9 cellular contexts compared by ENCODE assay signal in the genomic region with DNA sequence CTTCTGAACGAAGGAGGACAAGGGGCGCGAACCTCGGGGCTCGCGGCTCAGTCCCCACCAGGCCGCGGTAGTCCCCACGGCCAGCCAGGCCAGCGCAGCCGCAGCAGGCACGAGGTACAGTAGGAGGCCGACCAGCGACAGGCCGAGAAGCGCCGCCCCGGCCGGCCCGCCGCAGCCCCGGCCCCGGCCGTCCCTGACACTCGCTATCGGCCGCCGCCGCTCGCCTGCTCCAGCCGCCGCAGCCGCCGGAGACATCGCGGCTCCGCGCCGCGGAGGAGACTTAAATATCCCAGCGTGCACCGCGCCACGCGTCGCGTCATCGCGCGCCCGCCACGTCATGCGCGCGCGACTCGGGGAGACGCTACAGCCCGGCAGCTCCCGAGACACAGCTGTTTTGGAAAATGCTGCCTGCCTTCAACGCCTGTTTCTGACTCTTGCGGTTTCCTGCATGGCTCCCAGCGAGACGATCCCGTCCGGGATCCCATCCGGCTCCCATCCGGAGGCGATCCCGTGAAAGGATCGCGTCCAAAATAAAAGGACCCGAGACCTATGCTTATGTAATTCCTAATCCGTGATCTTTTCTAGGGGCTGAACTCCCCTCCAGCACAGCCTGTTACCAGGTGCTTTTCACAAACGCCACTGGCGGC. TPM values are rescaled to one million over a fixed set of nuclear protein-coding genes. Genes with fewer than 3 reads are reported as not detected.
DNase-seq lines count a peak whose midpoint lies in the region; ATAC-seq and TF ChIP-seq lines count a peak whose summit lies in the region.
"Not testable (repeated sequence)": the region's sequence is repeated elsewhere in the genome, so short reads cannot be mapped to it uniquely, and the experiment has no call there.
"Had no signal": no experiment of that assay in that cellular context is flagged by ENCODE, and none has a peak within 500 bp of the region (broad histone marks: within the 10 kb centered on the region; RNA-seq: fewer than 3 reads in every experiment).

No MANE protein-coding gene starts in this region.

- TF ChIP-seq CTCF in CD4-positive, alpha-beta T cell (IDR thresholded peaks at IDR 0.05): not testable (repeated sequence)

- intact Hi-C loops in CD4-positive, alpha-beta T cell (cut with DNase I, micrococcal nuclease): not testable (repeated sequence)

- peak overlapping the region; percentile 95 for H3K4me3 Mint-ChIP-seq in CD4-positive, alpha-beta T cell
- H3K4me3 Mint-ChIP-seq in activated CD8-positive, alpha-beta memory T cell treated with anti-CD3 and anti-CD28 coated beads, Interleukin-2, amount 10 ng/mL, durations not matched to agents 7 days and 5 days: peak overlapping the region; percentile 85

- peak; percentile 96 for ATAC-seq in CD4-positive, alpha-beta T cell (ENCODE audit: poor library complexity)
- peak; percentile 94 for ATAC-seq in GM19395 (IDR thresholded peaks at IDR 0.05; ENCODE audit: unreplicated experiment)
- peak; percentile 84 for ATAC-seq in HG03064 (IDR thresholded peaks at IDR 0.05; ENCODE audit: low read depth, unreplicated experiment)
- peak; percentile 94 for ATAC-seq in activated CD8-positive, alpha-beta memory T cell treated with anti-CD3 and anti-CD28 coated beads, Interleukin-2, amount 10 ng/mL, durations not matched to agents 7 days and 5 days

- DNase-seq in CD4-positive, alpha-beta T cell: peak in 5 of 10 experiments; percentile 10 to 43 (median 18)
- peak; percentile 3 for DNase-seq in NCI-H460 (ENCODE audit: extremely low read depth, low read depth)
- not testable (repeated sequence) for DNase-seq in activated CD8-positive, alpha-beta memory T cell treated with anti-CD3 and anti-CD28 coated beads, Interleukin-2, amount 10 ng/mL, durations not matched to agents 7 days and 5 days; skeletal muscle cell (ENCODE audit: low read depth)
- peak; percentile 49 for DNase-seq in ecto neural progenitor cell (ENCODE audit: low spot score)
- peak; percentile 19 for DNase-seq in kidney tubule cell (ENCODE audit: low spot score)

- CTCF ChIA-PET in CD4-positive, alpha-beta T cell (lab: Charles Lee); activated CD8-positive, alpha-beta memory T cell treated with anti-CD3 and anti-CD28 coated beads, Interleukin-2, amount 10 ng/mL, durations not matched to agents 7 days and 5 days (lab: Charles Lee): not testable (repeated sequence)

- peaks cover 28% of the 10 kb centered on the region for H3K36me3 Mint-ChIP-seq in CD4-positive, alpha-beta T cell (ENCODE audit: low read depth)
- peaks cover 21% of the 10 kb centered on the region for H3K36me3 Mint-ChIP-seq in activated CD8-positive, alpha-beta memory T cell treated with anti-CD3 and anti-CD28 coated beads, Interleukin-2, amount 10 ng/mL, durations not matched to agents 7 days and 5 days

- H3K27ac Mint-ChIP-seq in CD4-positive, alpha-beta T cell: peak overlapping the region; percentile 86
- peak overlapping the region; percentile 89 for H3K27ac Mint-ChIP-seq in activated CD8-positive, alpha-beta memory T cell treated with anti-CD3 and anti-CD28 coated beads, Interleukin-2, amount 10 ng/mL, durations not matched to agents 7 days and 5 days

- POLR2A ChIA-PET in CD4-positive, alpha-beta T cell (lab: Charles Lee): not testable (repeated sequence)

- not testable (repeated sequence) for H3K9me3 ChIP-seq in CD4-positive, alpha-beta T cell (ENCODE audit: control insufficient read depth, low read length)

- H3K27me3 ChIP-seq in CD4-positive, alpha-beta T cell (ENCODE audit: control insufficient read depth, insufficient read depth, low read length): not testable (repeated sequence)

- peak overlapping the region; percentile 41 for H3K27ac ChIP-seq in CD4-positive, alpha-beta T cell (ENCODE audit: low read depth, low read length)

- not testable (repeated sequence) for H3K27me3 Mint-ChIP-seq in CD4-positive, alpha-beta T cell; activated CD8-positive, alpha-beta memory T cell treated with anti-CD3 and anti-CD28 coated beads, Interleukin-2, amount 10 ng/mL, durations not matched to agents 7 days and 5 days

- H3K4me1 Mint-ChIP-seq in CD4-positive, alpha-beta T cell (ENCODE audit: low read depth): peaks cover 15% of the 10 kb centered on the region
- H3K4me1 Mint-ChIP-seq in activated CD8-positive, alpha-beta memory T cell treated with anti-CD3 and anti-CD28 coated beads, Interleukin-2, amount 10 ng/mL, durations not matched to agents 7 days and 5 days: not testable (repeated sequence)

- H3K4me3 ChIP-seq in skeletal muscle cell (ENCODE audit: low read depth, low read length): peak overlapping the region; percentile 46

- not testable (repeated sequence) for H3K9me3 Mint-ChIP-seq in CD4-positive, alpha-beta T cell; activated CD8-positive, alpha-beta memory T cell treated with anti-CD3 and anti-CD28 coated beads, Interleukin-2, amount 10 ng/mL, durations not matched to agents 7 days and 5 days (ENCODE audit: low read depth)

RNA-seq across cellular contexts. Expression of a gene that starts 43.5 kb away (rescaled TPM):
- 10 to 100 TPM; 97.6 to 99.5 TPM for total RNA-seq in CD4-positive, alpha-beta T cell
- 8.8 and 10.0 TPM in 2 replicates for total RNA-seq in NCI-H460 (2014; rRNA removed; shearing (Covaris generic))
- polyA plus RNA-seq in NCI-H460 (2014; cell fraction: nucleus; rRNA removed): 7.8 and 8.3 TPM in 2 replicates
- total RNA-seq in activated CD8-positive, alpha-beta memory T cell treated with anti-CD3 and anti-CD28 coated beads, Interleukin-2, amount 10 ng/mL, durations not matched to agents 7 days and 5 days: 10 to 100 TPM; 73.3 to 73.6 TPM

RNA-seq across cellular contexts. Expression of a gene that starts 47.2 kb away (rescaled TPM):
- 10 to 100 TPM; 19.1 to 22.3 TPM for total RNA-seq in CD4-positive, alpha-beta T cell
- 0.78 and 1.4 TPM in 2 replicates for total RNA-seq in NCI-H460 (2014; rRNA removed; shearing (Covaris generic))
- 1.9 and 4.1 TPM in 2 replicates for polyA plus RNA-seq in NCI-H460 (2014; cell fraction: nucleus; rRNA removed)
- 1 to 10 TPM; 4.4 to 7.9 TPM for total RNA-seq in activated CD8-positive, alpha-beta memory T cell treated with anti-CD3 and anti-CD28 coated beads, Interleukin-2, amount 10 ng/mL, durations not matched to agents 7 days and 5 days

RNA-seq across cellular contexts. Expression of a gene that starts 49.5 kb away (rescaled TPM):
- total RNA-seq in CD4-positive, alpha-beta T cell: under 1 TPM in 1 of 2 experiments, not detected in 1; 0.20 TPM
- total RNA-seq in NCI-H460 (2014; rRNA removed; shearing (Covaris generic)): 0.10 TPM in 1 of 2 replicates, not detected in the other
- 0.25 TPM in 1 of 2 replicates, not detected in the other for polyA plus RNA-seq in NCI-H460 (2014; cell fraction: nucleus; rRNA removed)
- under 1 TPM in 1 of 2 experiments, not detected in 1; 0.15 TPM for total RNA-seq in activated CD8-positive, alpha-beta memory T cell treated with anti-CD3 and anti-CD28 coated beads, Interleukin-2, amount 10 ng/mL, durations not matched to agents 7 days and 5 days
- total RNA-seq: pulmonary artery endothelial cell had no signal
